19 cellular contexts compared by ENCODE assay signal in the genomic region with DNA sequence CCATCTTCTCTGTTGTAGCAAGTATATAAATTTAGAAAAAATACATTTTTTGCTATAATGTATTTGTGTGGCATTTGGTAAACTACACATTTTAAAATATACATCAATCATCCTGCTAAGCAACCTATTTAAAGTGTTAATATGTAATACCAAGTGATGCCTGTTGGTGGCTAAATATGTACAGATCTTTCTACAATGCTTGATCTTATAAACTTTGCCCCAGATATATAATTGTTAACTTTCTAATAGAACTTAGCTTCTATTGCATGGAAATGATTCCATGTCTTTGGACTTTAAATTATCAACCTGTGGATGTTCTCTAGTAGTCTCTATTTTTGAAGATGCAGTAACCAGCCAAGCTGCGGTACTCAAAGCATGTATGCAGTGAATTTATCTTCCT.
DNase-seq lines count a peak whose midpoint lies in the region; ATAC-seq and TF ChIP-seq lines count a peak whose summit lies in the region.
"Had no signal": no experiment of that assay in that cellular context is flagged by ENCODE, and none has a peak within 500 bp of the region (broad histone marks: within the 10 kb centered on the region; RNA-seq: fewer than 3 reads in every experiment).

No MANE protein-coding gene starts in this region.

- BruUV-seq in MCF 10A (replicated peaks; lab: Mats Ljungman, UMichigan) = no TSS peak

- TF ChIP-seq POLR2A in breast epithelium (IDR thresholded peaks at IDR 0.05) = no peak

- no peaks in the 10 kb centered on the region for H3K4me1 ChIP-seq in breast epithelium
- no peaks in the 10 kb centered on the region for H3K4me1 ChIP-seq in OCI-LY3 (ENCODE audit: low read length)
- H3K4me1 ChIP-seq in endodermal cell (ENCODE audit: control insufficient read depth, insufficient read depth, low read length) = no peaks in the 10 kb centered on the region
- H3K4me1 ChIP-seq in tibial artery = no peaks in the 10 kb centered on the region
- H3K4me1 ChIP-seq: ascending aorta, lower lobe of right lung, uterus had no signal

- peak; percentile 13 for TF ChIP-seq CTCF in MCF 10A (IDR thresholded peaks at IDR 0.05; ENCODE audit: unreplicated experiment)
- no peak for TF ChIP-seq CTCF in breast epithelium (IDR thresholded peaks at IDR 0.05)
- peak; percentile 17 for TF ChIP-seq CTCF in OCI-LY3 (IDR thresholded peaks at IDR 0.05; ENCODE audit: low read depth, low read length)
- peak; percentile 62 for TF ChIP-seq CTCF in endodermal cell (conservative IDR thresholded peaks at IDR 0.05)
- no peak for TF ChIP-seq CTCF in tibial artery (IDR thresholded peaks at IDR 0.05)

- no peaks in the 10 kb centered on the region for H3K9me3 Mint-ChIP-seq in MCF 10A (ENCODE audit: unreplicated experiment)
- peaks cover 24% of the 10 kb centered on the region for H3K9me3 Mint-ChIP-seq in endodermal cell

- no peaks in the 10 kb centered on the region for H3K79me2 ChIP-seq in OCI-LY3 (ENCODE audit: low read length)

- peak; percentile 1 for DNase-seq in MCF 10A (ENCODE audit: unreplicated experiment)
- DNase-seq in breast epithelium (ENCODE audit: low spot score in 2 of 2) = no peak
- no peak for DNase-seq in endodermal cell
- DNase-seq in COLO668 (lab: John Stamatoyannopoulos, UW; ENCODE audit: unreplicated experiment) = no peak
- no peak for DNase-seq in sciatic nerve (ENCODE audit: low spot score)
- DNase-seq in tibial artery = no peak
- DNase-seq in left lobe of liver (ENCODE audit: low spot score) = no peak
- DNase-seq: activated CD4-positive, alpha-beta T cell treated with anti-CD3 and anti-CD28 coated beads for 36 hours; activated CD8-positive, alpha-beta memory T cell treated with anti-CD3 and anti-CD28 coated beads, Interleukin-2, amount 50 U/mL, for 4 hours; activated gamma-delta T cell treated with Interleukin-2 at 50 U/mL for 16 hours; lower lobe of right lung; naive B cell; NCI-H1092 treated with DMSO at 0.1 percent for 48 hours; stimulated activated naive CD8-positive, alpha-beta T cell treated with anti-CD3 and anti-CD28 coated beads, Interleukin-15, amount 100 ng/mL, for 72 hours; uterus had no signal

- no peak overlapping the region for H3K27ac ChIP-seq in breast epithelium
- no peak overlapping the region for H3K27ac ChIP-seq in OCI-LY3 (ENCODE audit: low read length)
- no peak overlapping the region for H3K27ac ChIP-seq in endodermal cell (ENCODE audit: low read depth, low read length)
- H3K27ac ChIP-seq in tibial artery = no peak overlapping the region
- H3K27ac ChIP-seq: ascending aorta, lower lobe of right lung, SK-N-MC, uterus had no signal

- intact Hi-C loops in MCF 10A (cut with micrococcal nuclease) (no loop called here), breast epithelium (cut with DNase I; ENCODE audit: low total_unique reads) (no loop called here), sciatic nerve (cut with DNase I) (no loop called here), tibial artery (cut with DNase I; ENCODE audit: low total_unique reads) (no loop called here)

- no peaks in the 10 kb centered on the region for H3K36me3 ChIP-seq in breast epithelium
- H3K36me3 ChIP-seq in OCI-LY3 (replicated peaks; ENCODE audit: low read depth, low read length) = no peaks in the 10 kb centered on the region
- no peaks in the 10 kb centered on the region for H3K36me3 ChIP-seq in endodermal cell (ENCODE audit: control insufficient read depth, insufficient read depth, low read length)
- H3K36me3 ChIP-seq in tibial artery = no peaks in the 10 kb centered on the region
- H3K36me3 ChIP-seq: ascending aorta, lower lobe of right lung, uterus had no signal

- H3K27me3 ChIP-seq in breast epithelium = no peaks in the 10 kb centered on the region
- no peaks in the 10 kb centered on the region for H3K27me3 ChIP-seq in OCI-LY3 (ENCODE audit: low read depth, low read length)
- no peaks in the 10 kb centered on the region for H3K27me3 ChIP-seq in endodermal cell (ENCODE audit: control insufficient read depth, insufficient read depth, low read length, poor library complexity, severe bottlenecking)
- H3K27me3 ChIP-seq in tibial artery = no peaks in the 10 kb centered on the region
- H3K27me3 ChIP-seq: ascending aorta, uterus had no signal

- no peak overlapping the region for H3K4me3 ChIP-seq in breast epithelium
- no peak overlapping the region for H3K4me3 ChIP-seq in OCI-LY3 (ENCODE audit: low read length)
- no peak overlapping the region for H3K4me3 ChIP-seq in endodermal cell (ENCODE audit: low read length)
- no peak overlapping the region for H3K4me3 ChIP-seq in tibial artery
- H3K4me3 ChIP-seq: ascending aorta, lower lobe of right lung, SK-N-MC, uterus had no signal

- H3K27ac Mint-ChIP-seq in MCF 10A (ENCODE audit: low read depth, unreplicated experiment) (no peak overlapping the region), endodermal cell (no peak overlapping the region)
- H3K27ac Mint-ChIP-seq: activated CD4-positive, alpha-beta T cell treated with anti-CD3 and anti-CD28 coated beads for 36 hours; naive B cell; stimulated activated naive CD8-positive, alpha-beta T cell treated with anti-CD3 and anti-CD28 coated beads, Interleukin-15, amount 100 ng/mL, for 72 hours had no signal

- no peak overlapping the region for H2AFZ ChIP-seq in OCI-LY3 (ENCODE audit: low read depth, low read length)

- H3K4me1 Mint-ChIP-seq in MCF 10A (ENCODE audit: insufficient read depth, unreplicated experiment) = no peaks in the 10 kb centered on the region
- H3K4me1 Mint-ChIP-seq in endodermal cell = peaks cover 16% of the 10 kb centered on the region
- H3K4me1 Mint-ChIP-seq: activated CD4-positive, alpha-beta T cell treated with anti-CD3 and anti-CD28 coated beads for 36 hours; naive B cell; stimulated activated naive CD8-positive, alpha-beta T cell treated with anti-CD3 and anti-CD28 coated beads, Interleukin-15, amount 100 ng/mL, for 72 hours had no signal

- CTCF ChIA-PET in MCF 10A (lab: Yijun Ruan, JAX) = no interaction called here

- H4K20me1 ChIP-seq in OCI-LY3 (ENCODE audit: insufficient read depth, low read length) = no peaks in the 10 kb centered on the region

- no peak overlapping the region for H3K9ac ChIP-seq in OCI-LY3 (ENCODE audit: low read length)
- H3K9ac ChIP-seq in endodermal cell (ENCODE audit: extremely low read depth, low read length, poor library complexity, severe bottlenecking) = no peak overlapping the region

- H3K9me3 ChIP-seq in breast epithelium (no peaks in the 10 kb centered on the region), OCI-LY3 (ENCODE audit: insufficient read depth, low read length) (no peaks in the 10 kb centered on the region), endodermal cell (ENCODE audit: control insufficient read depth, low read length) (peaks cover 36% of the 10 kb centered on the region), tibial artery (no peaks in the 10 kb centered on the region)
- H3K9me3 ChIP-seq: ascending aorta, lower lobe of right lung, uterus had no signal

- no peak overlapping the region for H3K4me2 ChIP-seq in OCI-LY3 (ENCODE audit: low read length)

- ATAC-seq in sciatic nerve (no peak), left lobe of liver (no peak)
- ATAC-seq: activated CD4-positive, alpha-beta T cell treated with anti-CD3 and anti-CD28 coated beads for 36 hours; HCT116; lower lobe of right lung; stimulated activated naive CD8-positive, alpha-beta T cell treated with anti-CD3 and anti-CD28 coated beads, Interleukin-15, amount 100 ng/mL, for 72 hours had no signal

- H3K4me3 Mint-ChIP-seq in MCF 10A (ENCODE audit: unreplicated experiment) = no peak overlapping the region
- H3K4me3 Mint-ChIP-seq in endodermal cell = no peak overlapping the region
- H3K4me3 Mint-ChIP-seq: activated CD4-positive, alpha-beta T cell treated with anti-CD3 and anti-CD28 coated beads for 36 hours; naive B cell; stimulated activated naive CD8-positive, alpha-beta T cell treated with anti-CD3 and anti-CD28 coated beads, Interleukin-15, amount 100 ng/mL, for 72 hours had no signal

- no CpG with 5 or more reads among the region's 1 CpG for WGBS in endodermal cell (ENCODE audit: insufficient coverage in 1 of 2, insufficient read length in 1 of 2), 2 experiments

- no peaks in the 10 kb centered on the region for H3K36me3 Mint-ChIP-seq in MCF 10A (ENCODE audit: insufficient read depth, unreplicated experiment)
- H3K36me3 Mint-ChIP-seq in endodermal cell (ENCODE audit: low read depth) = peaks cover 17% of the 10 kb centered on the region
- H3K36me3 Mint-ChIP-seq: naive B cell had no signal

- no peaks in the 10 kb centered on the region for H3K27me3 Mint-ChIP-seq in MCF 10A (ENCODE audit: insufficient read depth, unreplicated experiment)
- H3K27me3 Mint-ChIP-seq in endodermal cell (ENCODE audit: insufficient read depth) = no peaks in the 10 kb centered on the region
- H3K27me3 Mint-ChIP-seq: activated CD4-positive, alpha-beta T cell treated with anti-CD3 and anti-CD28 coated beads for 36 hours; naive B cell; stimulated activated naive CD8-positive, alpha-beta T cell treated with anti-CD3 and anti-CD28 coated beads, Interleukin-15, amount 100 ng/mL, for 72 hours had no signal

- POLR2A ChIA-PET in MCF 10A (lab: Yijun Ruan, JAX) = no interaction called here

Comparison
In these comparisons a context has a peak if more than half of its experiments do, and no peak if none do; other contexts are left out.
1. CTCF ChIP-seq: peak in MCF 10A (single experiment), OCI-LY3 (single experiment) and endodermal cell (single experiment); none in breast epithelium (0 of 3) and tibial artery (0 of 2).